11 cellular contexts compared by ENCODE assay signal in the genomic region with DNA sequence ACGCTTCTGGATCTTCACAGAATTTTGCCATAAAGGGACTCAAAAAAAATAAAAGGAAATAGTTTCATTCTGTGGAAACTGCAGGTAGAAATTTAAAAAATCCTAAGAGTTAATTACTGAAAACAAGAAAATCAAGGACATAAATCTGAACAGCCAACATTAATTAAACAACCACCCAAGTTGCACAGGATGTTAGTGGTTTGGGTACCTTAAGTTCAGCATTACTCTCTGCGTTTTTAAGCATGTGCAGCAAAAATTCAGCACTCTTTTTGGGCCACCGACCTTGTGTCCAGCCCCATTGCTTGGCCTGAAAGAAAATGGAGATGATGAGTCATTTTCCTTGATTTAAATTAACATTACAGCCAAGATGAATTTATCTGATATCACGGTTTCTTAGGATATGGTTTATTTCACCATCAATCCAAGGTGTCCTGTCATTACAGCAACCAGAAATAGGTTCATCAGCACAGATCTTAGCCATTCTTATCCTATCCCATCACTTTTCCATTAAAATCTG. TPM values are rescaled to one million over a fixed set of nuclear protein-coding genes. Genes with fewer than 3 reads are reported as not detected.
DNase-seq lines count a peak whose midpoint lies in the region; ATAC-seq and TF ChIP-seq lines count a peak whose summit lies in the region.
"Had no signal": no experiment of that assay in that cellular context is flagged by ENCODE, and none has a peak within 500 bp of the region (broad histone marks: within the 10 kb centered on the region; RNA-seq: fewer than 3 reads in every experiment).

No MANE protein-coding gene starts in this region.

- H2AFZ ChIP-seq in DND-41 (ENCODE audit: low read depth, low read length), result no peak overlapping the region
- no peak overlapping the region for H2AFZ ChIP-seq in Loucy (ENCODE audit: low read length)

- H3K36me3 Mint-ChIP-seq in natural killer cell, result peaks cover 21% of the 10 kb centered on the region

- H3K4me1 ChIP-seq in DND-41 (ENCODE audit: insufficient read depth, low read length) (peaks cover 61% of the 10 kb centered on the region), Loucy (ENCODE audit: insufficient read depth, low read length, poor library complexity, severe bottlenecking) (peaks cover 40% of the 10 kb centered on the region), breast epithelium (no peaks in the 10 kb centered on the region)

- no peaks in the 10 kb centered on the region for H3K9me2 ChIP-seq in Loucy (replicated peaks; ENCODE audit: low read depth, low read length)

- H3K9me3 Mint-ChIP-seq in natural killer cell, result no peaks in the 10 kb centered on the region

- H3K27me3 ChIP-seq in DND-41 (ENCODE audit: insufficient read depth, low read length, poor library complexity) (no peaks in the 10 kb centered on the region), Loucy (ENCODE audit: insufficient read depth, low read length, poor library complexity, severe bottlenecking) (peaks cover 8% of the 10 kb centered on the region), breast epithelium (no peaks in the 10 kb centered on the region)

- peak overlapping the region in 1 of 2 experiments; percentile 80; a peak in 1 of 4 replicates for H3K4me3 ChIP-seq in DND-41 (ENCODE audit: low read depth in 1 of 2, low read length in 2 of 2)
- H3K4me3 ChIP-seq in Loucy (ENCODE audit: low read length, poor library complexity, severe bottlenecking), result peak overlapping the region; percentile 94
- H3K4me3 ChIP-seq in breast epithelium, result peak overlapping the region in 1 of 3 donors; percentile 96

- peak overlapping the region; percentile 35 for H3K4me3 Mint-ChIP-seq in natural killer cell

- H3K9ac ChIP-seq in DND-41 (ENCODE audit: low read depth, low read length) (peak overlapping the region; percentile 80), Loucy (ENCODE audit: low read depth, low read length, poor library complexity, severe bottlenecking) (peak overlapping the region; percentile 98)

- peak overlapping the region; percentile 94 to 95 for H3K27ac Mint-ChIP-seq in natural killer cell

- peaks cover 0 to 7% of the 10 kb centered on the region in 2 donors for H3K27me3 Mint-ChIP-seq in natural killer cell (ENCODE audit: low read depth in 2 of 2)

- TF ChIP-seq POLR2A in breast epithelium (IDR thresholded peaks at IDR 0.05), result no peak

- intact Hi-C loops in breast epithelium (cut with DNase I; ENCODE audit: low total_unique reads) (no loop called here), natural killer cell (cut with micrococcal nuclease) (loop anchor here (5.0 kb wide), 1 partner anchor 792 kb away; the partner anchor contains the start of gene MBD1)

- no peak for ATAC-seq in DND-41 (ENCODE audit: insufficient read depth, low read depth)
- no peak for ATAC-seq in natural killer cell
- ATAC-seq in HG02938 (IDR thresholded peaks at IDR 0.05; ENCODE audit: unreplicated experiment), result no peak
- ATAC-seq in GM19397 (IDR thresholded peaks at IDR 0.05; ENCODE audit: unreplicated experiment), result no peak
- no peak for ATAC-seq in GM21737 (IDR thresholded peaks at IDR 0.05; ENCODE audit: unreplicated experiment)
- ATAC-seq in GM19452 (IDR thresholded peaks at IDR 0.05; ENCODE audit: unreplicated experiment), result no peak

- DNase-seq in DND-41 (no peak), breast epithelium (ENCODE audit: low spot score in 2 of 2) (no peak), natural killer cell (no peak)
- DNase-seq: activated CD4-positive, CD25-positive, alpha-beta regulatory T cell treated with anti-CD3 and anti-CD28 coated beads, Interleukin-2, amount 50 U/mL, for 72 hours; effector CD4-positive, alpha-beta T cell; NCI-H2171 treated with DMSO at 0.1 percent for 48 hours had no signal

- peak overlapping the region; percentile 9; the same call in 1 of the 2 replicates for H3K27ac ChIP-seq in DND-41 (ENCODE audit: low read length)
- peak overlapping the region; percentile 39 to 56 for H3K27ac ChIP-seq in breast epithelium

- H3K9me3 ChIP-seq in DND-41 (ENCODE audit: insufficient read depth, low read length, severe bottlenecking) (no peaks in the 10 kb centered on the region), Loucy (ENCODE audit: insufficient read depth, low read depth, low read length) (no peaks in the 10 kb centered on the region), breast epithelium (no peaks in the 10 kb centered on the region)

- H4K20me1 ChIP-seq in DND-41 (ENCODE audit: insufficient read depth, low read length), result peaks cover 16% of the 10 kb centered on the region
- H4K20me1 ChIP-seq in Loucy (ENCODE audit: insufficient read depth, low read length, poor library complexity, severe bottlenecking), result peaks cover 49% of the 10 kb centered on the region

- H3K4me2 ChIP-seq in DND-41 (ENCODE audit: insufficient read depth, low read length) (peak overlapping the region; percentile 66), Loucy (ENCODE audit: low read depth, low read length, poor library complexity, severe bottlenecking) (peak overlapping the region; percentile 97)

- TF ChIP-seq CTCF in DND-41 (IDR thresholded peaks at IDR 0.05; ENCODE audit: borderline replicate concordance, extremely low read depth, low read length, poor library complexity, severe bottlenecking), result no peak
- no peak for TF ChIP-seq CTCF in Loucy (conservative IDR thresholded peaks at IDR 0.05; ENCODE audit: low read length)
- no peak for TF ChIP-seq CTCF in breast epithelium (IDR thresholded peaks at IDR 0.05)
- TF ChIP-seq CTCF in natural killer cell (IDR thresholded peaks at IDR 0.05), result no peak

- H3F3A ChIP-seq in Loucy (ENCODE audit: low read depth), result peaks cover 27% of the 10 kb centered on the region

- H3K79me2 ChIP-seq in DND-41 (ENCODE audit: insufficient read depth, low read length), result peaks cover 46% of the 10 kb centered on the region
- H3K79me2 ChIP-seq in Loucy (ENCODE audit: insufficient read depth, low read length), result peaks cover 54% of the 10 kb centered on the region

- H3K36me3 ChIP-seq in DND-41 (ENCODE audit: insufficient read depth, low read length) (peaks cover 48% of the 10 kb centered on the region), Loucy (ENCODE audit: insufficient read depth, low read length) (peaks cover 31% of the 10 kb centered on the region), breast epithelium (no peaks in the 10 kb centered on the region)

- H3K4me1 Mint-ChIP-seq in natural killer cell, result peaks cover 55 to 63% of the 10 kb centered on the region in 2 donors

RNA-seq across cellular contexts. Expression of gene RPL17, which starts 2.0 kb away (rescaled TPM):
- total RNA-seq in breast epithelium, result 1,000 to 10,000 TPM; 1,519 to 3,223 (median 2,778) TPM
- 1,000 to 10,000 TPM; 1,115 to 1,338 (median 1,336) TPM for total RNA-seq in natural killer cell

RNA-seq across cellular contexts. Expression of gene C18orf32, which starts 3.3 kb away (rescaled TPM):
- total RNA-seq in breast epithelium (10 to 100 TPM; 25.8 to 31.1 (median 28.5) TPM), natural killer cell (10 to 100 TPM; 18.8 to 28.0 (median 23.9) TPM)

RNA-seq across cellular contexts. Expression of gene DYM, which starts 29.9 kb away (rescaled TPM):
- total RNA-seq in breast epithelium (10 to 100 TPM; 60.3 to 70.2 (median 64.3) TPM), natural killer cell (10 to 100 TPM; 78.2 to 81.3 (median 78.4) TPM)
